26 cellular contexts compared by ENCODE assay signal in the genomic region with DNA sequence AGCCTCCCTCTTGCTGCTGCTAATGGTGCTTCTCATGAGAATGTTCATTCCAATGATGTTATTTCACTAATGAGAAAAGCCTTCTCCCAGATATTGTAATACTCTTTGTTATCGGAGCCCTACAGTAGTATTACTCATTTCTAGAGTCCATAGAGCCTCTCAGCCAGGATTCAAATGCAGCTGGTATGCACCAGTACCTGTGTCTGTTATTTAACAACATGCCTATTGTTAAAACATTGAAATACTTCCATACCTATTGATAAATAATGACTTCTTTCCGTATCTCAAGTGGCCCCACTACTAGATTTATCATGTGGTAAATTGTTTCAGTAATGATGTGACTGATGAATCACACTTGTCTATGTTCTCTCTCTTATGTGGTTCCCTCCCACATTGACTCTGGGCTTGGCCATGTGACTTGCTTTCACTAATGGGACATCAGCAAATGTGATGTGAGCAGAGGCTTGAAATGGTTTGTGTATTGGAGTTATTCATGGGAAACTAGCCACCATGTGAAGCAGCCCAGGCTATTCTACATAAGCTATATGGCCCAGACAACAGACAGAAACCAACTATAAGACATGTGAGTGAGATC.
DNase-seq lines count a peak whose midpoint lies in the region; ATAC-seq and TF ChIP-seq lines count a peak whose summit lies in the region.
"Had no signal": no experiment of that assay in that cellular context is flagged by ENCODE, and none has a peak within 500 bp of the region (broad histone marks: within the 10 kb centered on the region; RNA-seq: fewer than 3 reads in every experiment).

No MANE protein-coding gene starts in this region.

- TF ChIP-seq CTCF in GM12865 (IDR thresholded peaks at IDR 0.05; ENCODE audit: insufficient read depth, low read depth, low read length, missing control alignments) (no peak), epithelial cell of esophagus (IDR thresholded peaks at IDR 0.05; ENCODE audit: insufficient read depth, low read depth, low read length, missing control alignments) (no peak), heart right ventricle (IDR thresholded peaks at IDR 0.05) (no peak), BE2C (IDR thresholded peaks at IDR 0.05; ENCODE audit: low read depth, low read length) (no peak)

- CTCF ChIA-PET in naive thymus-derived CD4-positive, alpha-beta T cell (lab: Charles Lee): no interaction called here

- intact Hi-C loops in heart right ventricle (cut with DNase I): no loop called here
- intact Hi-C loops in naive thymus-derived CD4-positive, alpha-beta T cell (cut with micrococcal nuclease): no loop called here

- POLR2A ChIA-PET in naive thymus-derived CD4-positive, alpha-beta T cell (lab: Charles Lee): no interaction called here

- ATAC-seq in GM19463 (IDR thresholded peaks at IDR 0.05; ENCODE audit: unreplicated experiment) (peak; percentile 73), heart right ventricle (no peak), HG03159 (IDR thresholded peaks at IDR 0.05; ENCODE audit: unreplicated experiment) (no peak)
- no peak for ATAC-seq in naive thymus-derived CD4-positive, alpha-beta T cell
- ATAC-seq: activated naive CD8-positive, alpha-beta T cell treated with anti-CD3 and anti-CD28 coated beads, Interleukin-2, amount 50 U/mL, for 24 hours; stimulated activated naive B cell treated with anti-CD40 and anti-IgM and Interleukin-4, amounts not matched to agents 10 μg/mL and 1 μg/mL and 100 μg/mL, for 72 hours had no signal

- no peak overlapping the region for H3K4me3 ChIP-seq in GM12865 (ENCODE audit: low read depth, low read length)
- H3K4me3 ChIP-seq in epithelial cell of esophagus (ENCODE audit: low read length): no peak overlapping the region
- H3K4me3 ChIP-seq in heart right ventricle: no peak overlapping the region
- H3K4me3 ChIP-seq in naive thymus-derived CD4-positive, alpha-beta T cell (ENCODE audit: low read length): no peak overlapping the region
- H3K4me3 ChIP-seq in BE2C (ENCODE audit: low read depth, low read length): no peak overlapping the region
- H3K4me3 ChIP-seq: breast epithelium, colonic mucosa, thoracic aorta had no signal

- no peaks in the 10 kb centered on the region for H3K4me1 ChIP-seq in heart right ventricle
- H3K4me1 ChIP-seq in naive thymus-derived CD4-positive, alpha-beta T cell (ENCODE audit: control insufficient read depth in 2 of 2, insufficient read depth in 2 of 2, low read length in 2 of 2): no peaks in the 10 kb centered on the region
- H3K4me1 ChIP-seq in BE2C: no peaks in the 10 kb centered on the region
- H3K4me1 ChIP-seq: breast epithelium, colonic mucosa had no signal

- H3K9me3 ChIP-seq in heart right ventricle: peaks cover 0 to 5% (median 0%) of the 10 kb centered on the region in 11 donors
- no peaks in the 10 kb centered on the region for H3K9me3 ChIP-seq in naive thymus-derived CD4-positive, alpha-beta T cell (ENCODE audit: control insufficient read depth in 2 of 3, low read length in 3 of 3)
- H3K9me3 ChIP-seq in BE2C: no peaks in the 10 kb centered on the region
- H3K9me3 ChIP-seq: breast epithelium, colonic mucosa, thoracic aorta had no signal

- no peaks in the 10 kb centered on the region for H3K27me3 Mint-ChIP-seq in naive thymus-derived CD4-positive, alpha-beta T cell
- H3K27me3 Mint-ChIP-seq: activated naive CD8-positive, alpha-beta T cell treated with anti-CD3 and anti-CD28 coated beads, Interleukin-2, amount 50 U/mL, for 24 hours; CD4-positive, CD25-positive, alpha-beta regulatory T cell; memory B cell; stimulated activated naive B cell treated with anti-CD40 and anti-IgM and Interleukin-4, amounts not matched to agents 10 μg/mL and 1 μg/mL and 100 μg/mL, for 72 hours had no signal

- no peak overlapping the region for H3K27ac Mint-ChIP-seq in naive thymus-derived CD4-positive, alpha-beta T cell
- H3K27ac Mint-ChIP-seq: activated naive CD8-positive, alpha-beta T cell treated with anti-CD3 and anti-CD28 coated beads, Interleukin-2, amount 50 U/mL, for 24 hours; endodermal cell; memory B cell; stimulated activated naive B cell treated with anti-CD40 and anti-IgM and Interleukin-4, amounts not matched to agents 10 μg/mL and 1 μg/mL and 100 μg/mL, for 72 hours had no signal

- no peak overlapping the region for H3K4me3 Mint-ChIP-seq in naive thymus-derived CD4-positive, alpha-beta T cell
- H3K4me3 Mint-ChIP-seq: activated naive CD8-positive, alpha-beta T cell treated with anti-CD3 and anti-CD28 coated beads, Interleukin-2, amount 50 U/mL, for 24 hours; CD4-positive, CD25-positive, alpha-beta regulatory T cell; endodermal cell; memory B cell; stimulated activated naive B cell treated with anti-CD40 and anti-IgM and Interleukin-4, amounts not matched to agents 10 μg/mL and 1 μg/mL and 100 μg/mL, for 72 hours had no signal

- DNase-seq in GM12865 (ENCODE audit: low read depth): peak; percentile 3
- DNase-seq in OCI-M1 (lab: John Stamatoyannopoulos, UW): peak; percentile 8
- peak; percentile 15 for DNase-seq in epithelial cell of esophagus (ENCODE audit: low read depth)
- no peak for DNase-seq in heart right ventricle
- DNase-seq in naive thymus-derived CD4-positive, alpha-beta T cell: no peak
- DNase-seq in BE2C: no peak
- DNase-seq: activated CD4-positive, alpha-beta T cell treated with anti-CD3 and anti-CD28 coated beads for 4 hours; activated effector memory CD4-positive, alpha-beta T cell treated with anti-CD3 and anti-CD28 coated beads, Interleukin-2, amount 50 U/mL, for 16 hours; activated naive CD8-positive, alpha-beta T cell treated with anti-CD3 and anti-CD28 coated beads, Interleukin-2, amount 50 U/mL, for 24 hours; CD4-positive, CD25-positive, alpha-beta regulatory T cell; colonic mucosa; DMS 273 treated with DMSO at 0.1 percent for 48 hours; endodermal cell; kidney glomerular epithelial cell; MM.1S; NCI-H1694 treated with DMSO at 0.1 percent for 48 hours; NCI-H2227 treated with DMSO at 0.1 percent for 48 hours; occipital lobe; SHP77; stimulated activated CD4-positive, alpha-beta T cell treated with anti-CD3 and anti-CD28 coated beads, Interleukin-2, amount 100 ng/mL, for 48 hours; stimulated activated naive B cell treated with anti-CD40 and anti-IgM and Interleukin-4, amounts not matched to agents 10 μg/mL and 1 μg/mL and 100 μg/mL, for 72 hours had no signal

- H3K9me3 Mint-ChIP-seq in naive thymus-derived CD4-positive, alpha-beta T cell: peaks cover 0 to 17% (median 5%) of the 10 kb centered on the region in 11 donors

- WGBS in heart right ventricle, 2 donors: 69 to 75% methylated on average over 2 of the region's 2 CpGs

- no peaks in the 10 kb centered on the region for H3K36me3 Mint-ChIP-seq in naive thymus-derived CD4-positive, alpha-beta T cell
- H3K36me3 Mint-ChIP-seq: CD4-positive, CD25-positive, alpha-beta regulatory T cell; memory B cell; stimulated activated naive B cell treated with anti-CD40 and anti-IgM and Interleukin-4, amounts not matched to agents 10 μg/mL and 1 μg/mL and 100 μg/mL, for 72 hours had no signal

- H3K27me3 ChIP-seq in heart right ventricle (no peaks in the 10 kb centered on the region), BE2C (no peaks in the 10 kb centered on the region)
- no peaks in the 10 kb centered on the region for H3K27me3 ChIP-seq in naive thymus-derived CD4-positive, alpha-beta T cell (ENCODE audit: control insufficient read depth in 2 of 2, insufficient read depth in 2 of 2, low read length in 2 of 2)
- H3K27me3 ChIP-seq: breast epithelium, colonic mucosa had no signal

- H3K36me3 ChIP-seq in heart right ventricle: no peaks in the 10 kb centered on the region
- H3K36me3 ChIP-seq in naive thymus-derived CD4-positive, alpha-beta T cell (ENCODE audit: control insufficient read depth in 2 of 3, insufficient read depth in 3 of 3, low read length in 3 of 3): no peaks in the 10 kb centered on the region
- no peaks in the 10 kb centered on the region for H3K36me3 ChIP-seq in BE2C
- H3K36me3 ChIP-seq: breast epithelium, colonic mucosa, thoracic aorta had no signal

- H3K4me1 Mint-ChIP-seq in naive thymus-derived CD4-positive, alpha-beta T cell: no peaks in the 10 kb centered on the region
- H3K4me1 Mint-ChIP-seq: activated naive CD8-positive, alpha-beta T cell treated with anti-CD3 and anti-CD28 coated beads, Interleukin-2, amount 50 U/mL, for 24 hours; CD4-positive, CD25-positive, alpha-beta regulatory T cell; endodermal cell; memory B cell; stimulated activated naive B cell treated with anti-CD40 and anti-IgM and Interleukin-4, amounts not matched to agents 10 μg/mL and 1 μg/mL and 100 μg/mL, for 72 hours had no signal

- no peak overlapping the region for H3K27ac ChIP-seq in heart right ventricle
- no peak overlapping the region for H3K27ac ChIP-seq in naive thymus-derived CD4-positive, alpha-beta T cell (ENCODE audit: low read depth, low read length)
- H3K27ac ChIP-seq: breast epithelium, colonic mucosa, thoracic aorta had no signal

Comparison
In these comparisons a context has a peak if more than half of its experiments do, and no peak if none do; other contexts are left out.
1. DNase-seq: peak in GM12865 (single experiment), OCI-M1 (single experiment) and epithelial cell of esophagus (single experiment); none in heart right ventricle (0 of 2), naive thymus-derived CD4-positive, alpha-beta T cell (0 of 9) and BE2C (single experiment).